ENCODE assay signal across 1 cellular context in genomic region chr5:154395407-154396106, GRCh38.
TF ChIP-seq lines count a peak whose summit lies in the region.

No MANE protein-coding gene starts in this region.

TF ChIP-seq in K562, 482 proteins besides CTCF, POLR2A, EP300 and RAD21 (continued from another document):
- no peak for TF ChIP-seq CUX1 (CRISPR knock-in tag; IDR thresholded peaks at IDR 0.05)
- peak; percentile 56; the same call in 1 of the 2 replicates for TF ChIP-seq NFE2 (IDR thresholded peaks at IDR 0.05; ENCODE audit: low read depth)
- TF ChIP-seq VEZF1 (CRISPR knock-in tag; IDR thresholded peaks at IDR 0.05), result no peak
- no peak for TF ChIP-seq CREB3 (tag; conservative IDR thresholded peaks at IDR 0.05; ENCODE audit: low read depth)
- no peak for TF ChIP-seq ZNF444 (CRISPR knock-in tag; IDR thresholded peaks at IDR 0.05)
- TF ChIP-seq MAFG (tag; conservative IDR thresholded peaks at IDR 0.05), result peak; percentile 27; the same call in 1 of the 2 replicates
- TF ChIP-seq MEF2D (tag; conservative IDR thresholded peaks at IDR 0.05; ENCODE audit: low read depth), result no peak
- TF ChIP-seq MYC (IDR thresholded peaks at IDR 0.05; ENCODE audit: low read depth, low read length), result no peak
- TF ChIP-seq MYC (CRISPR knock-in tag; IDR thresholded peaks at IDR 0.05; ENCODE audit: borderline replicate concordance, low read depth), result no peak
- TF ChIP-seq ZNF76 (CRISPR knock-in tag; IDR thresholded peaks at IDR 0.05; ENCODE audit: borderline replicate concordance), result no peak
- no peak for TF ChIP-seq ZNF124 (CRISPR knock-in tag; IDR thresholded peaks at IDR 0.05)
- TF ChIP-seq CHCHD3 (CRISPR knock-in tag; IDR thresholded peaks at IDR 0.05), result no peak
- no peak for TF ChIP-seq GATA2 (CRISPR knock-in tag; IDR thresholded peaks at IDR 0.05)
- TF ChIP-seq MBD2 (IDR thresholded peaks at IDR 0.05; ENCODE audit: borderline replicate concordance, low read depth), result no peak
- TF ChIP-seq FUS (optimal IDR thresholded peaks at IDR 0.05; ENCODE audit: low read depth, low read length), result no peak
- TF ChIP-seq NR0B1 (IDR thresholded peaks at IDR 0.05; ENCODE audit: partially characterized antibody), result no peak
